ENCODE assay signal across 8 cellular contexts in genomic region chr15:31366169-31366734, GRCh38. TPM values are rescaled to one million over a fixed set of nuclear protein-coding genes. Genes with fewer than 3 reads are reported as not detected.
DNase-seq lines count a peak whose midpoint lies in the region; ATAC-seq and TF ChIP-seq lines count a peak whose summit lies in the region.

No MANE protein-coding gene starts in this region.

- CTCF ChIA-PET in T-cell (lab: Charles Lee), result interaction anchor here (0.6 to 4.9 kb wide), 22 partner anchors 9 to 166 kb away, joined by 3 to 42 read pairs (median 5); partner anchors contain the start of gene KLF13 (in 1 of the 2)

- peaks cover 97 to 100% (median 100%) of the 10 kb centered on the region in 3 donors for H3K4me1 Mint-ChIP-seq in T-cell

- POLR2A ChIA-PET in T-cell (lab: Charles Lee), result interaction anchor here (0.7 to 1.3 kb wide), 3 partner anchors 20 to 378 kb away, joined by 3 to 9 read pairs (median 6); no protein-coding TSS in a partner anchor

- H3K27ac ChIP-seq in prostate gland, result peak overlapping the region; percentile 60 to 84

- no peak for TF ChIP-seq CTCF in fibroblast of villous mesenchyme (IDR thresholded peaks at IDR 0.05; ENCODE audit: insufficient read depth, low read depth, low read length)
- peak in 1 of 4 experiments; percentile 22 for TF ChIP-seq CTCF in prostate gland (IDR thresholded peaks at IDR 0.05)

- no peaks in the 10 kb centered on the region for H3K9me3 ChIP-seq in prostate gland

- peak overlapping the region; percentile 43 for H3K4me3 ChIP-seq in fibroblast of villous mesenchyme (ENCODE audit: low read depth, low read length)
- H3K4me3 ChIP-seq in prostate gland, result peak overlapping the region; percentile 11 to 12

- H3K27me3 Mint-ChIP-seq in T-cell, result no peaks in the 10 kb centered on the region

- H3K4me1 ChIP-seq in prostate gland (replicated peaks), result peaks cover 5% of the 10 kb centered on the region

- no peaks in the 10 kb centered on the region for H3K36me3 ChIP-seq in prostate gland

- peak overlapping the region; percentile 96 for H3K27ac Mint-ChIP-seq in T-cell

- TF ChIP-seq POLR2A in prostate gland (IDR thresholded peaks at IDR 0.05), result no peak

- no peaks in the 10 kb centered on the region for H3K27me3 ChIP-seq in prostate gland (replicated peaks; ENCODE audit: insufficient read depth)

- WGBS in prostate gland, result 45% methylated on average over 6 of the region's 7 CpGs

- H3K36me3 Mint-ChIP-seq in T-cell, result peaks cover 14% of the 10 kb centered on the region

- intact Hi-C loops in prostate gland (cut with DNase I), result loop anchor here (2.0 to 10.0 kb wide), 5 partner anchors 27 to 151 kb away; partner anchors contain the start of gene KLF13

- H3K4me3 Mint-ChIP-seq in T-cell, result peak overlapping the region; percentile 59 to 94 (median 74)

- peaks cover 0 to 3% (median 0%) of the 10 kb centered on the region in 3 donors for H3K9me3 Mint-ChIP-seq in T-cell

- peak; percentile 71 for DNase-seq in ELF-1 (ENCODE audit: low read depth, low spot score)
- DNase-seq in T-cell, result peak in 1 of 34 experiments; percentile 25
- peak; percentile 65 for DNase-seq in fibroblast of villous mesenchyme (ENCODE audit: low read depth)
- peak; percentile 26 for DNase-seq in prostate gland (ENCODE audit: low spot score)
- DNase-seq in ureter (ENCODE audit: low spot score), result no peak
- no peak for DNase-seq in LoVo (ENCODE audit: low spot score)
- no peak for DNase-seq in medulla oblongata (ENCODE audit: extremely low spot score)

- ATAC-seq in T-cell (replicated peaks in 1 of 4) (no peak), HG03095 (IDR thresholded peaks at IDR 0.05; ENCODE audit: unreplicated experiment) (no peak)

RNA-seq across cellular contexts. Expression of gene KLF13, which starts 39.6 kb away (rescaled TPM):
- total RNA-seq in T-cell (100 to 1,000 TPM; 218 to 327 (median 288) TPM), fibroblast of villous mesenchyme (13.8 and 25.4 TPM in 2 replicates), prostate gland (10 to 100 TPM; 16.6 to 56.5 TPM), ureter (77.5 TPM)

Comparison
In these comparisons a context has a peak if more than half of its experiments do, and no peak if none do; other contexts are left out.
1. DNase-seq: peak in ELF-1 (single experiment), fibroblast of villous mesenchyme (single experiment) and prostate gland (single experiment); none in ureter (single experiment), LoVo (single experiment) and medulla oblongata (single experiment).